1 cellular context compared by ENCODE assay signal in genomic region chr12:52188658-52189057, GRCh38.
TF ChIP-seq lines count a peak whose summit lies in the region.

No MANE protein-coding gene starts in this region.

TF ChIP-seq in H1, 55 proteins besides CTCF, POLR2A, EP300 and RAD21:
- TF ChIP-seq SRF (IDR thresholded peaks at IDR 0.05; ENCODE audit: low read depth, low read length), result no peak
- no peak for TF ChIP-seq RXRA (IDR thresholded peaks at IDR 0.05; ENCODE audit: insufficient read depth, low read depth, low read length)
- TF ChIP-seq KDM1A (IDR thresholded peaks at IDR 0.05; ENCODE audit: borderline replicate concordance, low read length), result no peak
- TF ChIP-seq JUND (IDR thresholded peaks at IDR 0.05; ENCODE audit: low read length), result no peak
- TF ChIP-seq CHD1 (IDR thresholded peaks at IDR 0.05; ENCODE audit: low read depth, low read length), result no peak
- TF ChIP-seq TAF7 (optimal IDR thresholded peaks at IDR 0.05; ENCODE audit: borderline replicate concordance, low read depth, low read length), result no peak
- TF ChIP-seq EGR1 (IDR thresholded peaks at IDR 0.05; ENCODE audit: borderline replicate concordance, low read depth, low read length), result no peak
- no peak for TF ChIP-seq CBX8 (IDR thresholded peaks at IDR 0.05; ENCODE audit: borderline replicate concordance, low read depth, low read length)
- TF ChIP-seq SIX5 (IDR thresholded peaks at IDR 0.05; ENCODE audit: low read depth, low read length), result no peak
- TF ChIP-seq, protein P1, sequence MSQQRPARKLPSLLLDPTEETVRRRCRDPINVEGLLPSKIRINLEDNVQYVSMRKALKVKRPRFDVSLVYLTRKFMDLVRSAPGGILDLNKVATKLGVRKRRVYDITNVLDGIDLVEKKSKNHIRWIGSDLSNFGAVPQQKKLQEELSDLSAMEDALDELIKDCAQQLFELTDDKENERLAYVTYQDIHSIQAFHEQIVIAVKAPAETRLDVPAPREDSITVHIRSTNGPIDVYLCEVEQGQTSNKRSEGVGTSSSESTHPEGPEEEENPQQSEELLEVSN (IDR thresholded peaks at IDR 0.05), result no peak
- no peak for TF ChIP-seq BACH1 (IDR thresholded peaks at IDR 0.05; ENCODE audit: low read length)
- no peak for TF ChIP-seq NANOG (IDR thresholded peaks at IDR 0.05; ENCODE audit: insufficient read depth, low read depth, low read length, poor library complexity, severe bottlenecking)
- TF ChIP-seq MAFK (IDR thresholded peaks at IDR 0.05; ENCODE audit: low read depth, low read length), result no peak
